In genomic region chr4:100095729-100096595, GRCh38 we compare ENCODE assay signal across 7 cellular contexts.
DNase-seq lines count a peak whose midpoint lies in the region; FAIRE-seq and TF ChIP-seq lines count a peak whose summit lies in the region.

No MANE protein-coding gene starts in this region.

- no peak for TF ChIP-seq POLR2A in GM12892 (IDR thresholded peaks at IDR 0.05; ENCODE audit: low read depth, low read length)

- peak; percentile 91 for FAIRE-seq in GM12892 (lab: Jason Lieb, UNC)

- H3K4me1 ChIP-seq in iPS DF 6.9 (ENCODE audit: control insufficient read depth, insufficient read depth, low read length) = peaks cover 2% of the 10 kb centered on the region; the same call in 1 of the 2 replicates

- TF ChIP-seq CTCF in HFFc6 (IDR thresholded peaks at IDR 0.05) = peak; percentile 82

- peaks cover 1% of the 10 kb centered on the region; the same call in 1 of the 2 replicates for H3K27me3 Mint-ChIP-seq in HFFc6 (ENCODE audit: insufficient read depth)
- no peaks in the 10 kb centered on the region for H3K27me3 Mint-ChIP-seq in T-helper 2 cell treated with Interferon-gamma antibody and Interleukin-4, amounts not matched to agents 5 μg/mL and 100 μg/mL, for 36 hours (ENCODE audit: low read depth)

- no peak overlapping the region for H3K4me3 ChIP-seq in iPS DF 6.9 (ENCODE audit: low read length)

- no peak overlapping the region for H3K27ac ChIP-seq in iPS DF 6.9 (ENCODE audit: low read length)

- H3K36me3 Mint-ChIP-seq in HFFc6 (ENCODE audit: low read depth) = no peaks in the 10 kb centered on the region
- peaks cover 2% of the 10 kb centered on the region for H3K36me3 Mint-ChIP-seq in T-helper 2 cell treated with Interferon-gamma antibody and Interleukin-4, amounts not matched to agents 5 μg/mL and 100 μg/mL, for 36 hours (ENCODE audit: low read depth)

- no CpG with 5 or more reads among the region's 7 CpGs for WGBS in iPS DF 6.9 (ENCODE audit: insufficient coverage, insufficient read length)

- H3K27me3 ChIP-seq in iPS DF 6.9 (ENCODE audit: control insufficient read depth, insufficient read depth, low read length) = 0 out of 2 replicates have a peak, but pooled peaks cover 2% of the 10 kb centered on the region

- H3K27ac Mint-ChIP-seq in HFFc6 = no peak overlapping the region
- peak overlapping the region; percentile 10 for H3K27ac Mint-ChIP-seq in T-helper 2 cell treated with Interferon-gamma antibody and Interleukin-4, amounts not matched to agents 5 μg/mL and 100 μg/mL, for 36 hours

- H3K9me3 Mint-ChIP-seq in HFFc6 = no peaks in the 10 kb centered on the region
- H3K9me3 Mint-ChIP-seq in T-helper 2 cell treated with Interferon-gamma antibody and Interleukin-4, amounts not matched to agents 5 μg/mL and 100 μg/mL, for 36 hours = no peaks in the 10 kb centered on the region

- H3K9me3 ChIP-seq in iPS DF 6.9 (ENCODE audit: control insufficient read depth, insufficient read depth, low read length) = no peaks in the 10 kb centered on the region

- H3K4me3 Mint-ChIP-seq in HFFc6 = no peak overlapping the region
- peak overlapping the region; percentile 49 for H3K4me3 Mint-ChIP-seq in T-helper 2 cell treated with Interferon-gamma antibody and Interleukin-4, amounts not matched to agents 5 μg/mL and 100 μg/mL, for 36 hours

- H3K36me3 ChIP-seq in iPS DF 6.9 (ENCODE audit: control insufficient read depth, insufficient read depth, low read length) = no peaks in the 10 kb centered on the region

- DNase-seq in GM12892 (ENCODE audit: insufficient read length) (no peak), HFFc6 (peak; percentile 75), MV-4-11 (lab: John Stamatoyannopoulos, UW) (peak; percentile 61), astrocyte of the hippocampus (ENCODE audit: low read depth, low spot score) (peak; percentile 81), iPS DF 6.9 (ENCODE audit: low read depth, low spot score) (peak; percentile 31)
- DNase-seq in T-helper 2 cell treated with Interferon-gamma antibody and Interleukin-4, amounts not matched to agents 5 μg/mL and 100 μg/mL, for 36 hours (ENCODE audit: low spot score) = peak; percentile 49
- DNase-seq in stimulated activated CD4-positive, alpha-beta T cell treated with anti-CD3 and anti-CD28 coated beads, Interleukin-15, amount 100 ng/mL, for 1 hour (ENCODE audit: low read depth in 1 of 2, low spot score in 1 of 2) = peak; percentile 10 to 26

- peaks cover 30% of the 10 kb centered on the region for H3K4me1 Mint-ChIP-seq in HFFc6 (ENCODE audit: low read depth)
- peaks cover 41% of the 10 kb centered on the region for H3K4me1 Mint-ChIP-seq in T-helper 2 cell treated with Interferon-gamma antibody and Interleukin-4, amounts not matched to agents 5 μg/mL and 100 μg/mL, for 36 hours (ENCODE audit: low read depth)
